In genomic region chr5:176647870-176648466, GRCh38 we compare ENCODE assay signal across 8 cellular contexts. TPM values are rescaled to one million over a fixed set of nuclear protein-coding genes. Genes with fewer than 3 reads are reported as not detected.
A peak's percentile ranks its signal among the peaks of the same experiment; 100 is the strongest.
DNase-seq lines count a peak whose midpoint lies in the region; ATAC-seq, FAIRE-seq and TF ChIP-seq lines count a peak whose summit lies in the region.

No MANE protein-coding gene starts in this region.

- POLR2A ChIA-PET in H1 (lab: Charles Lee; ENCODE audit: partially characterized antibody): interaction anchor here (0.6 to 2.5 kb wide), 11 partner anchors 9 to 185 kb away, joined by 3 to 15 read pairs (median 3); partner anchors contain the start of genes EIF4E1B, RNF44 and SNCB

- H3K79me1 ChIP-seq in H1 (ENCODE audit: low read depth, low read length): peaks cover 16% of the 10 kb centered on the region

- H3K9me3 Mint-ChIP-seq in activated CD4-positive, alpha-beta T cell treated with anti-CD3 and anti-CD28 coated beads, Interleukin-2, amount 10 ng/mL, durations not matched to agents 24 days and 14 days: no peaks in the 10 kb centered on the region

- H3K36me3 Mint-ChIP-seq in activated CD4-positive, alpha-beta T cell treated with anti-CD3 and anti-CD28 coated beads, Interleukin-2, amount 10 ng/mL, durations not matched to agents 24 days and 14 days (ENCODE audit: low read depth): peaks cover 17% of the 10 kb centered on the region

- H3K4me2 ChIP-seq in H1 (ENCODE audit: insufficient read depth in 1 of 2, low read depth in 2 of 2, low read length in 2 of 2): peak overlapping the region; percentile 69 to 93

- H3K23ac ChIP-seq in H1 (ENCODE audit: insufficient read length): no peak overlapping the region

- 0 out of 2 replicates have a peak overlapping the region, but pooled peaks have one; percentile 77 for H2AK5ac ChIP-seq in H1 (ENCODE audit: low read depth, low read length)

- H3K18ac ChIP-seq in H1 (ENCODE audit: extremely low read depth, low read length): no peak overlapping the region; the same call in 1 of the 2 replicates

- H3K9me3 ChIP-seq in Peyer's patch (no peaks in the 10 kb centered on the region), H1 (ENCODE audit: insufficient read depth in 2 of 2, low read depth in 1 of 2, low read length in 1 of 2) (no peaks in the 10 kb centered on the region)

- peaks cover 7% of the 10 kb centered on the region; the same call in 1 of the 2 replicates for H3K23me2 ChIP-seq in H1 (ENCODE audit: low read depth, low read length)

- H2BK15ac ChIP-seq in H1 (ENCODE audit: low read length): no peak overlapping the region

- peak; percentile 70 for DNase-seq in activated CD4-positive, alpha-beta T cell treated with anti-CD3 and anti-CD28 coated beads, Interleukin-2, amount 10 ng/mL, durations not matched to agents 24 days and 14 days
- no peak for DNase-seq in activated CD4-positive, alpha-beta T cell treated with anti-CD3 and anti-CD28 coated beads for 4 hours
- DNase-seq in Peyer's patch (peak; percentile 31 to 72 (median 67)), H1 (ENCODE audit: low read depth in 1 of 2, low spot score in 2 of 2) (peak in 1 of 2 experiments; percentile 65), mucosa of gallbladder (ENCODE audit: low spot score) (peak; percentile 33), RPMI8226 (no peak), cerebellum (ENCODE audit: low spot score) (no peak)

- TF ChIP-seq CTCF in Peyer's patch (IDR thresholded peaks at IDR 0.05) (no peak), H1 (IDR thresholded peaks at IDR 0.05; ENCODE audit: control extremely low read depth in 1 of 3, insufficient read depth in 1 of 3, low read depth in 1 of 3, low read length in 3 of 3) (no peak)

- H3K9ac ChIP-seq in H1 (replicated peaks in 1 of 4; ENCODE audit: extremely low read depth in 1 of 4, low read depth in 3 of 4, low read length in 3 of 4): peak overlapping the region in 3 of 4 experiments; percentile 34 to 46 (median 43); a peak in 3 of 7 replicates

- H3K27me3 ChIP-seq in Peyer's patch (no peaks in the 10 kb centered on the region), H1 (replicated peaks in 1 of 4; ENCODE audit: control insufficient read depth in 3 of 4, extremely low read depth in 1 of 4, insufficient read depth in 3 of 4, low read length in 3 of 4) (no peaks in the 10 kb centered on the region; a peak in 1 of 7 replicates)

- CTCF ChIA-PET in H1 (lab: Charles Lee; ENCODE audit: partially characterized antibody): interaction anchor here (1.0 to 2.6 kb wide), 6 partner anchors 10 to 930 kb away, joined by 3 to 12 read pairs (median 4); no protein-coding TSS in a partner anchor

- H2BK120ac ChIP-seq in H1 (replicated peaks; ENCODE audit: low read depth, low read length): no peak overlapping the region

- no peak for FAIRE-seq in H1 (lab: Jason Lieb, UNC)

- H3K14ac ChIP-seq in H1 (ENCODE audit: insufficient read length): no peak overlapping the region

- H3K27ac ChIP-seq in Peyer's patch (peak overlapping the region; percentile 48 to 80 (median 63)), H1 (ENCODE audit: low read depth, low read length) (no peak overlapping the region)

- H3K4me1 Mint-ChIP-seq in activated CD4-positive, alpha-beta T cell treated with anti-CD3 and anti-CD28 coated beads, Interleukin-2, amount 10 ng/mL, durations not matched to agents 24 days and 14 days: peaks cover 44% of the 10 kb centered on the region

- peak overlapping the region; percentile 71; the same call in 1 of the 2 replicates for H4K8ac ChIP-seq in H1 (ENCODE audit: extremely low read depth, insufficient read depth, low read length)

- H3K56ac ChIP-seq in H1 (replicated peaks; ENCODE audit: insufficient read length, low read depth, low read length): no peak overlapping the region

- no peak for TF ChIP-seq EP300 in H1 (IDR thresholded peaks at IDR 0.05; ENCODE audit: borderline replicate concordance in 1 of 2, low read depth in 2 of 2, low read length in 2 of 2)

- H3K27me3 Mint-ChIP-seq in activated CD4-positive, alpha-beta T cell treated with anti-CD3 and anti-CD28 coated beads, Interleukin-2, amount 10 ng/mL, durations not matched to agents 24 days and 14 days: no peaks in the 10 kb centered on the region

- H3K36me3 ChIP-seq in Peyer's patch (peaks cover 0 to 7% (median 0%) of the 10 kb centered on the region in 3 donors), H1 (ENCODE audit: control insufficient read depth in 2 of 4, insufficient read depth in 4 of 4, low read length in 3 of 4) (0 out of 8 replicates have a peak, but pooled peaks cover 0 to 3% (median 0%) of the 10 kb centered on the region in 4 experiments)

- H4K20me1 ChIP-seq in H1 (replicated peaks in 1 of 2; ENCODE audit: control insufficient read depth in 1 of 2, insufficient read depth in 2 of 2, low read length in 2 of 2): peaks cover 3 to 7% of the 10 kb centered on the region in 2 experiments

- H4K91ac ChIP-seq in H1 (replicated peaks; ENCODE audit: insufficient read length, low read length): no peak overlapping the region

- peak overlapping the region; percentile 71; the same call in 1 of the 2 replicates for H2BK5ac ChIP-seq in H1 (ENCODE audit: low read depth, low read length)

- peak overlapping the region; percentile 63 for H3K27ac Mint-ChIP-seq in activated CD4-positive, alpha-beta T cell treated with anti-CD3 and anti-CD28 coated beads, Interleukin-2, amount 10 ng/mL, durations not matched to agents 24 days and 14 days

- H3K4me1 ChIP-seq in Peyer's patch (peaks cover 0 to 19% (median 11%) of the 10 kb centered on the region in 4 donors), H1 (replicated peaks in 1 of 4; ENCODE audit: control insufficient read depth in 3 of 4, insufficient read depth in 4 of 4, low read length in 3 of 4) (peaks cover 0 to 42% (median 25%) of the 10 kb centered on the region in 4 experiments; a peak in 6 of 7 replicates)

- peaks cover 0 to 22% of the 10 kb centered on the region in 2 experiments; a peak in 1 of 4 replicates for H3K79me2 ChIP-seq in H1 (ENCODE audit: control insufficient read depth in 1 of 2, insufficient read depth in 2 of 2, low read length in 2 of 2)

- TF ChIP-seq POLR2A in Peyer's patch (IDR thresholded peaks at IDR 0.05): no peak
- no peak; a peak in 1 of 3 replicates for TF ChIP-seq POLR2A in H1 (IDR thresholded peaks at IDR 0.05; ENCODE audit: control extremely low read depth in 1 of 2, low read depth in 2 of 2, low read length in 2 of 2)

- WGBS in H1 (ENCODE audit: extremely low coverage in 1 of 2, insufficient coverage in 1 of 2, insufficient read length in 1 of 2, insufficient replicate concordance in 2 of 2, low coverage in 1 of 2, low lambda C conversion rate in 2 of 2, missing lambda C conversion rate in 1 of 2), 2 experiments: 23% methylated on average over 15 of the region's 19 CpGs; no CpG with 5 or more reads in 1 of the 2 experiments

- H4K5ac ChIP-seq in H1 (ENCODE audit: insufficient read length, low read depth, low read length): no peak overlapping the region

- no peak overlapping the region for H3K4ac ChIP-seq in H1 (replicated peaks; ENCODE audit: insufficient read length, low read depth, low read length)

- TF ChIP-seq RAD21 in H1 (IDR thresholded peaks at IDR 0.05 in 1 of 2, conservative IDR thresholded peaks at IDR 0.05 in 1 of 2; ENCODE audit: low read depth in 2 of 2, low read length in 2 of 2): no peak

- peak overlapping the region; percentile 91 for H3K4me3 Mint-ChIP-seq in activated CD4-positive, alpha-beta T cell treated with anti-CD3 and anti-CD28 coated beads, Interleukin-2, amount 10 ng/mL, durations not matched to agents 24 days and 14 days

- no peak overlapping the region for H2BK12ac ChIP-seq in H1 (ENCODE audit: low read depth, low read length)

- intact Hi-C loops in activated CD4-positive, alpha-beta T cell treated with anti-CD3 and anti-CD28 coated beads, Interleukin-2, amount 10 ng/mL, durations not matched to agents 24 days and 14 days (cut with micrococcal nuclease): loop anchor here (1.0 to 5.0 kb wide), 5 partner anchors 29 to 439 kb away; partner anchors contain the start of genes RNF44 and UIMC1

- ATAC-seq in HG03520 (IDR thresholded peaks at IDR 0.05; ENCODE audit: unreplicated experiment): no peak

- H2AFZ ChIP-seq in H1 (ENCODE audit: low read length): no peak overlapping the region

- no peak overlapping the region for H2BK20ac ChIP-seq in H1 (ENCODE audit: low read length)

- H3K4me3 ChIP-seq in Peyer's patch (peak overlapping the region; percentile 63 to 76 (median 66)), H1 (ENCODE audit: extremely low read depth in 1 of 4, insufficient read depth in 2 of 4, low read depth in 3 of 4, low read length in 4 of 4) (peak overlapping the region; percentile 59 to 95 (median 75))

RNA-seq across cellular contexts. Expression of gene TSPAN17, which starts 0.7 kb away (rescaled TPM):
- total RNA-seq in activated CD4-positive, alpha-beta T cell treated with anti-CD3 and anti-CD28 coated beads, Interleukin-2, amount 10 ng/mL, durations not matched to agents 24 days and 14 days: 29.3 and 32.0 TPM in 2 replicates
- total RNA-seq in Peyer's patch (10 to 100 TPM; 25.4 to 33.8 (median 28.7) TPM), mucosa of gallbladder (47.6 TPM), cerebellum (33.7 TPM)
- 53.7 and 54.7 TPM in 2 replicates for total RNA-seq in H1 (2021; fragmentation: NEBNext Ultra II Directional; extraction: Animal tissue kit (Norgen Biotek cat#: 25700))
- 41.5 and 54.8 TPM in 2 replicates for polyA plus RNA-seq in H1 (2011; rRNA removed)
- 55.9 TPM for polyA plus RNA-seq in H1 (2011; cell fraction: cytosol; rRNA removed)
- polyA plus RNA-seq in H1 (2011; cell fraction: nucleus; rRNA removed): 75.9 TPM
- 34.3 to 51.2 TPM (median 49.7 TPM) in 4 replicates for polyA plus RNA-seq in H1 (2012, experiment 1 of 2)
- polyA plus RNA-seq in H1 (2012, experiment 2 of 2): 65.9 TPM
- polyA plus RNA-seq in H1 (2013, experiment 1 of 2): 29.8 TPM
- 33.1 TPM for polyA plus RNA-seq in H1 (2013, experiment 2 of 2)
- 50.7 and 74.4 TPM in 2 replicates for polyA minus RNA-seq in H1 (2011; rRNA and poly(A)+ RNA removed)
- polyA minus RNA-seq in H1 (2011; cell fraction: cytosol; rRNA and poly(A)+ RNA removed): 32.1 TPM
- polyA minus RNA-seq in H1 (2011; cell fraction: nucleus; rRNA and poly(A)+ RNA removed): 29.1 TPM

RNA-seq across cellular contexts. Expression of gene EIF4E1B, which starts 17.5 kb away (rescaled TPM):
- not detected in 2 replicates for total RNA-seq in activated CD4-positive, alpha-beta T cell treated with anti-CD3 and anti-CD28 coated beads, Interleukin-2, amount 10 ng/mL, durations not matched to agents 24 days and 14 days
- total RNA-seq in Peyer's patch (not detected), mucosa of gallbladder (not detected), cerebellum (0.27 TPM)
- total RNA-seq in H1 (2021; fragmentation: NEBNext Ultra II Directional; extraction: Animal tissue kit (Norgen Biotek cat#: 25700)): 0.63 and 0.97 TPM in 2 replicates
- 1.3 and 1.9 TPM in 2 replicates for polyA plus RNA-seq in H1 (2011; rRNA removed)
- polyA plus RNA-seq in H1 (2011; cell fraction: cytosol; rRNA removed): 3.3 TPM
- 4.1 TPM for polyA plus RNA-seq in H1 (2011; cell fraction: nucleus; rRNA removed)
- 2.1 to 3.5 TPM (median 2.7 TPM) in 4 replicates for polyA plus RNA-seq in H1 (2012, experiment 1 of 2)
- polyA plus RNA-seq in H1 (2012, experiment 2 of 2): 1.1 TPM
- 0.53 TPM for polyA plus RNA-seq in H1 (2013, experiment 1 of 2)
- 0.77 TPM for polyA plus RNA-seq in H1 (2013, experiment 2 of 2)
- polyA minus RNA-seq in H1 (2011; rRNA and poly(A)+ RNA removed): 0.54 and 0.80 TPM in 2 replicates
- polyA minus RNA-seq in H1 (2011; cell fraction: cytosol; rRNA and poly(A)+ RNA removed): not detected
- 1.00 TPM for polyA minus RNA-seq in H1 (2011; cell fraction: nucleus; rRNA and poly(A)+ RNA removed)

RNA-seq across cellular contexts. Expression of gene SNCB, which starts 17.6 kb away (rescaled TPM):
- not detected in 2 replicates for total RNA-seq in activated CD4-positive, alpha-beta T cell treated with anti-CD3 and anti-CD28 coated beads, Interleukin-2, amount 10 ng/mL, durations not matched to agents 24 days and 14 days
- total RNA-seq in Peyer's patch (not detected), mucosa of gallbladder (0.14 TPM), cerebellum (25.6 TPM)
- total RNA-seq in H1 (2021; fragmentation: NEBNext Ultra II Directional; extraction: Animal tissue kit (Norgen Biotek cat#: 25700)): 5.9 and 6.9 TPM in 2 replicates
- 4.2 and 8.9 TPM in 2 replicates for polyA plus RNA-seq in H1 (2011; rRNA removed)
- 5.6 TPM for polyA plus RNA-seq in H1 (2011; cell fraction: cytosol; rRNA removed)
- 4.7 TPM for polyA plus RNA-seq in H1 (2011; cell fraction: nucleus; rRNA removed)
- 4.3 to 7.8 TPM (median 6.9 TPM) in 4 replicates for polyA plus RNA-seq in H1 (2012, experiment 1 of 2)
- polyA plus RNA-seq in H1 (2012, experiment 2 of 2): 8.0 TPM
- polyA plus RNA-seq in H1 (2013, experiment 1 of 2): 6.2 TPM
- polyA plus RNA-seq in H1 (2013, experiment 2 of 2): 5.8 TPM
- 0.41 and 0.54 TPM in 2 replicates for polyA minus RNA-seq in H1 (2011; rRNA and poly(A)+ RNA removed)
- 3.1 TPM for polyA minus RNA-seq in H1 (2011; cell fraction: cytosol; rRNA and poly(A)+ RNA removed)
- 2.5 TPM for polyA minus RNA-seq in H1 (2011; cell fraction: nucleus; rRNA and poly(A)+ RNA removed)

RNA-seq across cellular contexts. Expression of gene GPRIN1, which starts 38.0 kb away (rescaled TPM):
- total RNA-seq in activated CD4-positive, alpha-beta T cell treated with anti-CD3 and anti-CD28 coated beads, Interleukin-2, amount 10 ng/mL, durations not matched to agents 24 days and 14 days: 3.7 TPM in 2 replicates
- 1 to 10 TPM in 2 of 4 donors, under 1 TPM in 2; 0.83 to 1.9 (median 1.2) TPM for total RNA-seq in Peyer's patch
- 12.0 and 12.8 TPM in 2 replicates for total RNA-seq in H1 (2021; fragmentation: NEBNext Ultra II Directional; extraction: Animal tissue kit (Norgen Biotek cat#: 25700))
- 3.3 TPM in 2 replicates for polyA plus RNA-seq in H1 (2011; rRNA removed)
- 3.3 TPM for polyA plus RNA-seq in H1 (2011; cell fraction: cytosol; rRNA removed)
- polyA plus RNA-seq in H1 (2011; cell fraction: nucleus; rRNA removed): 4.2 TPM
- 7.7 to 10.1 TPM (median 8.3 TPM) in 4 replicates for polyA plus RNA-seq in H1 (2012, experiment 1 of 2)
- 9.6 TPM for polyA plus RNA-seq in H1 (2012, experiment 2 of 2)
- polyA plus RNA-seq in H1 (2013, experiment 1 of 2): 8.3 TPM
- 8.3 TPM for polyA plus RNA-seq in H1 (2013, experiment 2 of 2)
- polyA minus RNA-seq in H1 (2011; rRNA and poly(A)+ RNA removed): 3.9 and 5.1 TPM in 2 replicates
- polyA minus RNA-seq in H1 (2011; cell fraction: cytosol; rRNA and poly(A)+ RNA removed): 6.2 TPM
- polyA minus RNA-seq in H1 (2011; cell fraction: nucleus; rRNA and poly(A)+ RNA removed): 5.3 TPM
- 1.1 TPM for total RNA-seq in mucosa of gallbladder
- 38.9 TPM for total RNA-seq in cerebellum

Comparison
In these comparisons a context has a peak if more than half of its experiments do, and no peak if none do; other contexts are left out.
1. DNase-seq: peak in activated CD4-positive, alpha-beta T cell treated with anti-CD3 and anti-CD28 coated beads, Interleukin-2, amount 10 ng/mL, durations not matched to agents 24 days and 14 days (single experiment), Peyer's patch (3 of 3) and mucosa of gallbladder (single experiment); none in activated CD4-positive, alpha-beta T cell treated with anti-CD3 and anti-CD28 coated beads for 4 hours (0 of 2), RPMI8226 (single experiment) and cerebellum (single experiment).